Comparison of ENCODE assay signal across 10 cellular contexts in genomic region chr5:143213851-143214363, GRCh38.
A peak's percentile ranks its signal among the peaks of the same experiment; 100 is the strongest.
DNase-seq lines count a peak whose midpoint lies in the region; ATAC-seq and TF ChIP-seq lines count a peak whose summit lies in the region.
"Had no signal": no experiment of that assay in that cellular context is flagged by ENCODE, and none has a peak within 500 bp of the region (broad histone marks: within the 10 kb centered on the region; RNA-seq: fewer than 3 reads in every experiment).

No MANE protein-coding gene starts in this region.

- H3K27me3 Mint-ChIP-seq in activated T-cell treated with anti-CD3 and anti-CD28 coated beads, Interleukin-2, amount 50 U/mL, for 72 hours (ENCODE audit: low read depth): no peaks in the 10 kb centered on the region
- no peaks in the 10 kb centered on the region for H3K27me3 Mint-ChIP-seq in H9 (ENCODE audit: low read depth)
- H3K27me3 Mint-ChIP-seq: activated naive CD4-positive, alpha-beta T cell treated with anti-CD3 and anti-CD28 coated beads, Interleukin-2, amount 50 U/mL, for 24 hours had no signal

- no peak overlapping the region for H2AK5ac ChIP-seq in H9 (ENCODE audit: insufficient read length, low read length)
- H2AK5ac ChIP-seq in neuronal stem cell (ENCODE audit: low read depth, low read length): no peak overlapping the region

- H3K9ac ChIP-seq in H9 (ENCODE audit: extremely low read depth, insufficient read length, low read length) (no peak overlapping the region), neuronal stem cell (ENCODE audit: low read depth, low read length, poor library complexity) (no peak overlapping the region)

- H3K14ac ChIP-seq in H9 (ENCODE audit: insufficient read depth, low read length) (no peak overlapping the region), neuronal stem cell (ENCODE audit: low read length) (no peak overlapping the region)

- H3K4me3 Mint-ChIP-seq in activated T-cell treated with anti-CD3 and anti-CD28 coated beads, Interleukin-2, amount 50 U/mL, for 72 hours: peak overlapping the region; percentile 61 to 64
- no peak overlapping the region for H3K4me3 Mint-ChIP-seq in H9
- H3K4me3 Mint-ChIP-seq: activated naive CD4-positive, alpha-beta T cell treated with anti-CD3 and anti-CD28 coated beads, Interleukin-2, amount 50 U/mL, for 24 hours had no signal

- no peak overlapping the region for H4K5ac ChIP-seq in H9 (ENCODE audit: insufficient read length, low read depth, low read length)

- H3K56ac ChIP-seq in H9 (ENCODE audit: insufficient read length, low read depth, low read length): no peak overlapping the region

- H2BK12ac ChIP-seq in H9 (ENCODE audit: insufficient read length, low read depth, low read length): no peak overlapping the region
- H2BK12ac ChIP-seq in neuronal stem cell (ENCODE audit: low read length): no peak overlapping the region

- H3K23me2 ChIP-seq in H9 (ENCODE audit: insufficient read length, low read depth, low read length, poor library complexity, severe bottlenecking): no peaks in the 10 kb centered on the region

- H3K36me3 Mint-ChIP-seq in activated T-cell treated with anti-CD3 and anti-CD28 coated beads, Interleukin-2, amount 50 U/mL, for 72 hours (ENCODE audit: insufficient read depth in 2 of 2): peaks cover 4 to 5% of the 10 kb centered on the region in 2 donors
- peaks cover 0 to 5% (median 0%) of the 10 kb centered on the region in 3 experiments; a peak in 5 of 7 replicates for H3K36me3 Mint-ChIP-seq in H9 (ENCODE audit: insufficient read depth in 1 of 3, low read depth in 3 of 3)

- no peak overlapping the region for H3K23ac ChIP-seq in H9 (ENCODE audit: insufficient read length, low read depth, low read length)
- no peak overlapping the region for H3K23ac ChIP-seq in neuronal stem cell (ENCODE audit: low read depth, low read length, poor library complexity)

- peak; percentile 18 to 26 for DNase-seq in activated T-cell treated with anti-CD3 and anti-CD28 coated beads, Interleukin-2, amount 50 U/mL, for 72 hours
- no peak for DNase-seq in activated T-cell treated with anti-CD3 and anti-CD28 coated beads for 4 hours
- DNase-seq in H9: no peak
- DNase-seq in NCI-H69 (lab: John Stamatoyannopoulos, UW): peak; percentile 37
- no peak for DNase-seq in neuronal stem cell (ENCODE audit: low spot score)
- no peak for DNase-seq in tibial nerve (ENCODE audit: low spot score in 2 of 2)
- no peak for DNase-seq in RPMI8226
- no peak for DNase-seq in CD1c-positive myeloid dendritic cell (ENCODE audit: extremely low spot score)
- DNase-seq: NCI-H1105 had no signal

- no peak overlapping the region for H2BK120ac ChIP-seq in H9 (ENCODE audit: low read depth, low read length, poor library complexity, severe bottlenecking)
- H2BK120ac ChIP-seq in neuronal stem cell (ENCODE audit: low read depth, low read length): no peak overlapping the region

- H3K9me3 ChIP-seq in H9 (ENCODE audit: control insufficient read depth, low read depth, low read length) (no peaks in the 10 kb centered on the region), neuronal stem cell (replicated peaks in 1 of 2; ENCODE audit: control insufficient read depth in 2 of 2, insufficient read depth in 1 of 2, low read depth in 1 of 2, low read length in 2 of 2) (no peaks in the 10 kb centered on the region), tibial nerve (no peaks in the 10 kb centered on the region)

- no peaks in the 10 kb centered on the region for H3K79me1 ChIP-seq in H9 (ENCODE audit: insufficient read depth, low read depth, low read length, poor library complexity, severe bottlenecking)
- H3K79me1 ChIP-seq in neuronal stem cell (ENCODE audit: low read depth, low read length): no peaks in the 10 kb centered on the region

- no peak overlapping the region for H3K27ac ChIP-seq in H9 (ENCODE audit: insufficient read length, low read depth, low read length)
- H3K27ac ChIP-seq in neuronal stem cell (replicated peaks; ENCODE audit: low read length): no peak overlapping the region
- H3K27ac ChIP-seq in tibial nerve: peak overlapping the region in 2 of 4 donors; percentile 3 to 32

- no peak for TF ChIP-seq POLR2A in tibial nerve (IDR thresholded peaks at IDR 0.05)

- TF ChIP-seq EP300 in tibial nerve (IDR thresholded peaks at IDR 0.05): no peak

- no peaks in the 10 kb centered on the region for H3K79me2 ChIP-seq in H9 (ENCODE audit: insufficient read depth, low read length)

- H3K4ac ChIP-seq in H9 (ENCODE audit: low read depth, low read length) (no peak overlapping the region), neuronal stem cell (ENCODE audit: low read length) (no peak overlapping the region)

- no peak overlapping the region for H4K8ac ChIP-seq in H9 (replicated peaks; ENCODE audit: insufficient read length, low read depth, low read length)
- H4K8ac ChIP-seq in neuronal stem cell (ENCODE audit: low read depth, low read length): no peak overlapping the region

- H4K20me1 ChIP-seq in H9 (ENCODE audit: control insufficient read depth, insufficient read depth, insufficient read length): no peaks in the 10 kb centered on the region

- no peak overlapping the region for H4K91ac ChIP-seq in H9 (ENCODE audit: insufficient read length, low read depth, low read length)
- H4K91ac ChIP-seq in neuronal stem cell (ENCODE audit: low read depth, low read length, poor library complexity): no peak overlapping the region

- H3K4me3 ChIP-seq in neuronal stem cell (ENCODE audit: low read length in 2 of 2) (no peak overlapping the region), tibial nerve (no peak overlapping the region)

- peaks cover 3% of the 10 kb centered on the region; the same call in 1 of the 2 replicates for H3K4me1 ChIP-seq in H9 (ENCODE audit: insufficient read depth, low read length)
- peaks cover 23 to 46% of the 10 kb centered on the region in 2 donors for H3K4me1 ChIP-seq in neuronal stem cell (ENCODE audit: control insufficient read depth in 2 of 2, insufficient read depth in 1 of 2, low read depth in 1 of 2, low read length in 2 of 2)
- H3K4me1 ChIP-seq in tibial nerve: peaks cover 0 to 23% (median 5%) of the 10 kb centered on the region in 4 donors

- H2AFZ ChIP-seq in H9 (ENCODE audit: low read length) (no peak overlapping the region), neuronal stem cell (ENCODE audit: low read length) (peak overlapping the region; percentile 68)

- no peaks in the 10 kb centered on the region for H3K9me3 Mint-ChIP-seq in activated T-cell treated with anti-CD3 and anti-CD28 coated beads, Interleukin-2, amount 50 U/mL, for 72 hours
- H3K9me3 Mint-ChIP-seq in H9: no peaks in the 10 kb centered on the region
- H3K9me3 Mint-ChIP-seq: activated naive CD4-positive, alpha-beta T cell treated with anti-CD3 and anti-CD28 coated beads, Interleukin-2, amount 50 U/mL, for 24 hours had no signal

- no peak overlapping the region for H3K4me2 ChIP-seq in H9 (ENCODE audit: insufficient read depth, insufficient read length, low read length)
- H3K4me2 ChIP-seq in neuronal stem cell (ENCODE audit: insufficient read depth, low read length, poor library complexity, severe bottlenecking): no peak overlapping the region

- no peak overlapping the region for H2BK20ac ChIP-seq in H9 (ENCODE audit: low read depth, low read length, poor library complexity, severe bottlenecking)

- H3K36me3 ChIP-seq in neuronal stem cell (replicated peaks in 1 of 2; ENCODE audit: control insufficient read depth in 2 of 2, insufficient read depth in 2 of 2, low read length in 2 of 2) (peaks cover 0 to 3% of the 10 kb centered on the region in 2 donors), tibial nerve (peaks cover 0 to 28% (median 4%) of the 10 kb centered on the region in 3 donors)

- H2BK5ac ChIP-seq in H9 (ENCODE audit: insufficient read length, low read length) (no peak overlapping the region), neuronal stem cell (ENCODE audit: low read length) (no peak overlapping the region)

- no peak overlapping the region for H3K18ac ChIP-seq in H9 (ENCODE audit: insufficient read length, low read depth, low read length)
- no peak overlapping the region for H3K18ac ChIP-seq in neuronal stem cell (ENCODE audit: low read length)

- no peak overlapping the region for H3T11ph ChIP-seq in H9 (ENCODE audit: low read length)

- peak overlapping the region; percentile 61 for H3K27ac Mint-ChIP-seq in activated T-cell treated with anti-CD3 and anti-CD28 coated beads, Interleukin-2, amount 50 U/mL, for 72 hours
- H3K27ac Mint-ChIP-seq in H9: peak overlapping the region in 2 of 3 experiments; percentile 63 to 76; a peak in 4 of 7 replicates
- H3K27ac Mint-ChIP-seq: activated naive CD4-positive, alpha-beta T cell treated with anti-CD3 and anti-CD28 coated beads, Interleukin-2, amount 50 U/mL, for 24 hours had no signal

- peak; percentile 51 to 66 for ATAC-seq in activated T-cell treated with anti-CD3 and anti-CD28 coated beads, Interleukin-2, amount 50 U/mL, for 72 hours (replicated peaks in 1 of 2)

- H3K27me3 ChIP-seq in H9 (ENCODE audit: insufficient read depth, low read length) (no peaks in the 10 kb centered on the region), neuronal stem cell (ENCODE audit: control insufficient read depth in 3 of 3, insufficient read depth in 3 of 3, low read depth in 1 of 3, low read length in 3 of 3) (no peaks in the 10 kb centered on the region), tibial nerve (no peaks in the 10 kb centered on the region)

- H3K4me1 Mint-ChIP-seq in activated T-cell treated with anti-CD3 and anti-CD28 coated beads, Interleukin-2, amount 50 U/mL, for 72 hours (ENCODE audit: low read depth): peaks cover 46% of the 10 kb centered on the region
- peaks cover 32% of the 10 kb centered on the region in 2 experiments for H3K4me1 Mint-ChIP-seq in H9
- H3K4me1 Mint-ChIP-seq: activated naive CD4-positive, alpha-beta T cell treated with anti-CD3 and anti-CD28 coated beads, Interleukin-2, amount 50 U/mL, for 24 hours had no signal

- WGBS in H9 (ENCODE audit: extremely low coverage, insufficient read length, low lambda C conversion rate): no CpG with 5 or more reads among the region's 12 CpGs
- no CpG with 5 or more reads among the region's 12 CpGs for WGBS in neuronal stem cell (ENCODE audit: extremely low coverage in 2 of 2, insufficient read length in 2 of 2, insufficient replicate concordance in 1 of 2), 2 donors
- 59 to 61% methylated on average over 12 of the region's 12 CpGs for WGBS in tibial nerve, 2 donors

- TF ChIP-seq CTCF in H9 (conservative IDR thresholded peaks at IDR 0.05) (no peak), tibial nerve (IDR thresholded peaks at IDR 0.05) (no peak)

- H2BK15ac ChIP-seq in H9 (ENCODE audit: low read depth, low read length): no peak overlapping the region
- H2BK15ac ChIP-seq in neuronal stem cell (ENCODE audit: low read length): no peak overlapping the region

Comparison
In these comparisons a context has a peak if more than half of its experiments do, and no peak if none do; other contexts are left out.
1. DNase-seq: peak in activated T-cell treated with anti-CD3 and anti-CD28 coated beads, Interleukin-2, amount 50 U/mL, for 72 hours (2 of 2) and NCI-H69 (single experiment); none in activated T-cell treated with anti-CD3 and anti-CD28 coated beads for 4 hours (single experiment), H9 (single experiment), neuronal stem cell (single experiment), tibial nerve (0 of 2), RPMI8226 (single experiment) and CD1c-positive myeloid dendritic cell (single experiment).
2. H3K4me3 Mint-ChIP-seq: peak in activated T-cell treated with anti-CD3 and anti-CD28 coated beads, Interleukin-2, amount 50 U/mL, for 72 hours (2 of 2); none in H9 (0 of 2).